Comparison of ENCODE assay signal across 10 cellular contexts in the genomic region with DNA sequence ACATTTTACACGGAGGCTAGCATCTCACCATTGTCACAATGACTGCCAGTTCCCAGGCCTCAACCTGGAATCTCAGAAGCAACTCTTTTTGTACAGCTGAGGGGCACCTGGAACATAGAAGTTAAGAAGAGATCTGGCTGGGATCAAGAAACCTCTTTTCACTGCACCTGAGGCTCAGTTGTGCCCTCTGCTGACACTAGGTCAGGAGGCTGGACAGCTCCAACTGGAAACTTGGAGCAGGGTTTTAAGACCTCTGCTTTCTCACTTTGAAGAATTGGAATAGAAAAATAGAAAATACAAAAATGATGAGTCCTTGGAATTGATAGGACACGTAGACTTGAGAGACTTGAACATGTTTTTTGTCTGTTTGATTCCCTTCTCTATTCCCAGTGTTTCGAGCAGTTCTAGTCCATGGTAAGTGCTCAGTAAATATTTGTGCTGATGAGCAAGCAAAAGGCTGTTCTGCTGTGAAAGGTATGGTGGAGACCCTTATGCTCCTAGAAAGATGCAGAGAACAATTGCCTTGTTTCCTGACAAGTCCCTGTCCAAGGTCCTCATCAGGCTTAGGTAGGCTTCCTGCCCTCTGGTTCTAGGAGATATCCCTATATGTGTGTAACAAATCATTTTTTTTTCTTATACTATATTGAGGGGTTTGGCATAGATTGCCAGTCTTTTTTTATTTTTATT. TPM values are rescaled to one million over a fixed set of nuclear protein-coding genes. Genes with fewer than 3 reads are reported as not detected.
DNase-seq lines count a peak whose midpoint lies in the region; ATAC-seq, FAIRE-seq and TF ChIP-seq lines count a peak whose summit lies in the region.
"Had no signal": no experiment of that assay in that cellular context is flagged by ENCODE, and none has a peak within 500 bp of the region (broad histone marks: within the 10 kb centered on the region; RNA-seq: fewer than 3 reads in every experiment).

No MANE protein-coding gene starts in this region.

- no peaks in the 10 kb centered on the region for H3K36me3 ChIP-seq in left lung

- CTCF ChIA-PET in HEK293T (lab: Yijun Ruan, JAX): interaction anchor here (0.5 to 0.8 kb wide), 3 partner anchors 15 to 1844 kb away, joined by 3 to 5 read pairs (median 3); no protein-coding TSS in a partner anchor
- CTCF ChIA-PET in WTC11 (lab: Charles Lee): interaction anchor here (0.5 to 1.9 kb wide), 8 partner anchors 9 to 165 kb away, joined by 3 to 16 read pairs (median 5); a partner anchor contains a TSS

- H3K9me3 Mint-ChIP-seq in WTC11: no peaks in the 10 kb centered on the region

- H3K4me1 ChIP-seq in left lung: no peaks in the 10 kb centered on the region

- H3K9me3 ChIP-seq in left lung: no peaks in the 10 kb centered on the region

- no peaks in the 10 kb centered on the region; the same call in 1 of the 2 replicates for H3K27me3 Mint-ChIP-seq in WTC11 (ENCODE audit: low read depth)

- no peaks in the 10 kb centered on the region for H3K27me3 ChIP-seq in left lung

- no peak for TF ChIP-seq CTCF in WTC11 (IDR thresholded peaks at IDR 0.05)
- no peak for TF ChIP-seq CTCF in left lung (IDR thresholded peaks at IDR 0.05)

- DNase-seq in DMS53 (lab: John Stamatoyannopoulos, UW): peak; percentile 82
- DNase-seq in HEK293T (ENCODE audit: extremely low spot score): peak; percentile 20
- peak; percentile 43 for DNase-seq in WTC11 (ENCODE audit: low spot score)
- DNase-seq in left lung: no peak
- no peak for DNase-seq in C1 segment of cervical spinal cord (lab: John Stamatoyannopoulos, UW)
- no peak for DNase-seq in stimulated activated naive CD4-positive, alpha-beta T cell treated with Interleukin-2 at 50 U/mL for 16 hours (lab: John Stamatoyannopoulos, UW)
- DNase-seq in GM19239 (ENCODE audit: insufficient read length, low spot score): no peak
- DNase-seq: stimulated activated CD4-positive, alpha-beta T cell treated with anti-CD3 and anti-CD28 coated beads, Interleukin-2, amount 100 ng/mL, for 24 hours; T-helper 1 cell had no signal

- no peak for FAIRE-seq in GM19239 (lab: Jason Lieb, UNC)

- no peak overlapping the region for H3K27ac ChIP-seq in left lung

- ATAC-seq in WTC11: peak; percentile 82
- peak; percentile 76 for ATAC-seq in left lung
- ATAC-seq in GM19463 (IDR thresholded peaks at IDR 0.05; ENCODE audit: unreplicated experiment): no peak

- no peak overlapping the region for H3K27ac Mint-ChIP-seq in WTC11

- H3K4me1 Mint-ChIP-seq in WTC11: no peaks in the 10 kb centered on the region

- H3K4me3 Mint-ChIP-seq in WTC11: no peak overlapping the region

- POLR2A ChIA-PET in HEK293T (lab: Yijun Ruan, JAX): interaction anchor here (0.7 to 1.5 kb wide), 2 partner anchors 13 to 14 kb away, joined by 3 to 9 read pairs; a partner anchor contains a TSS
- POLR2A ChIA-PET in WTC11 (lab: Charles Lee): interaction anchor here (1.6 kb wide), 1 partner anchor 14 kb away, joined by 3 read pairs; a partner anchor contains a TSS

- H3K36me3 Mint-ChIP-seq in WTC11: no peaks in the 10 kb centered on the region

- H3K4me3 ChIP-seq in left lung: no peak overlapping the region

- intact Hi-C loops in left lung (cut with DNase I): no loop called here

TF ChIP-seq in HEK293T, 16 proteins besides CTCF, POLR2A, EP300 and RAD21:
- TF ChIP-seq ZNF384 (IDR thresholded peaks at IDR 0.05): no peak
- TF ChIP-seq CTBP1 (IDR thresholded peaks at IDR 0.05; ENCODE audit: borderline replicate concordance): no peak
- TF ChIP-seq NFRKB (IDR thresholded peaks at IDR 0.05): no peak
- no peak for TF ChIP-seq L3MBTL2 (conservative IDR thresholded peaks at IDR 0.05)
- TF ChIP-seq, protein P1, sequence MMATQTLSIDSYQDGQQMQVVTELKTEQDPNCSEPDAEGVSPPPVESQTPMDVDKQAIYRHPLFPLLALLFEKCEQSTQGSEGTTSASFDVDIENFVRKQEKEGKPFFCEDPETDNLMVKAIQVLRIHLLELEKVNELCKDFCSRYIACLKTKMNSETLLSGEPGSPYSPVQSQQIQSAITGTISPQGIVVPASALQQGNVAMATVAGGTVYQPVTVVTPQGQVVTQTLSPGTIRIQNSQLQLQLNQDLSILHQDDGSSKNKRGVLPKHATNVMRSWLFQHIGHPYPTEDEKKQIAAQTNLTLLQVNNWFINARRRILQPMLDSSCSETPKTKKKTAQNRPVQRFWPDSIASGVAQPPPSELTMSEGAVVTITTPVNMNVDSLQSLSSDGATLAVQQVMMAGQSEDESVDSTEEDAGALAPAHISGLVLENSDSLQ (IDR thresholded peaks at IDR 0.05): no peak
- no peak for TF ChIP-seq ARNT (IDR thresholded peaks at IDR 0.05)
- TF ChIP-seq LEF1 (IDR thresholded peaks at IDR 0.05; ENCODE audit: borderline replicate concordance): no peak
TF ChIP-seq in HEK293T: peak in this region for 0.

TF ChIP-seq in WTC11, 78 proteins besides CTCF, POLR2A, EP300 and RAD21:
- TF ChIP-seq ZNF423 (CRISPR knock-in tag; IDR thresholded peaks at IDR 0.05) (no peak), CBFB (CRISPR knock-in tag; IDR thresholded peaks at IDR 0.05; ENCODE audit: low read depth) (no peak), JAZF1 (CRISPR knock-in tag; IDR thresholded peaks at IDR 0.05) (no peak), SMAD3 (CRISPR knock-in tag; IDR thresholded peaks at IDR 0.05; ENCODE audit: borderline replicate concordance) (no peak)
- TF ChIP-seq, protein P2, sequence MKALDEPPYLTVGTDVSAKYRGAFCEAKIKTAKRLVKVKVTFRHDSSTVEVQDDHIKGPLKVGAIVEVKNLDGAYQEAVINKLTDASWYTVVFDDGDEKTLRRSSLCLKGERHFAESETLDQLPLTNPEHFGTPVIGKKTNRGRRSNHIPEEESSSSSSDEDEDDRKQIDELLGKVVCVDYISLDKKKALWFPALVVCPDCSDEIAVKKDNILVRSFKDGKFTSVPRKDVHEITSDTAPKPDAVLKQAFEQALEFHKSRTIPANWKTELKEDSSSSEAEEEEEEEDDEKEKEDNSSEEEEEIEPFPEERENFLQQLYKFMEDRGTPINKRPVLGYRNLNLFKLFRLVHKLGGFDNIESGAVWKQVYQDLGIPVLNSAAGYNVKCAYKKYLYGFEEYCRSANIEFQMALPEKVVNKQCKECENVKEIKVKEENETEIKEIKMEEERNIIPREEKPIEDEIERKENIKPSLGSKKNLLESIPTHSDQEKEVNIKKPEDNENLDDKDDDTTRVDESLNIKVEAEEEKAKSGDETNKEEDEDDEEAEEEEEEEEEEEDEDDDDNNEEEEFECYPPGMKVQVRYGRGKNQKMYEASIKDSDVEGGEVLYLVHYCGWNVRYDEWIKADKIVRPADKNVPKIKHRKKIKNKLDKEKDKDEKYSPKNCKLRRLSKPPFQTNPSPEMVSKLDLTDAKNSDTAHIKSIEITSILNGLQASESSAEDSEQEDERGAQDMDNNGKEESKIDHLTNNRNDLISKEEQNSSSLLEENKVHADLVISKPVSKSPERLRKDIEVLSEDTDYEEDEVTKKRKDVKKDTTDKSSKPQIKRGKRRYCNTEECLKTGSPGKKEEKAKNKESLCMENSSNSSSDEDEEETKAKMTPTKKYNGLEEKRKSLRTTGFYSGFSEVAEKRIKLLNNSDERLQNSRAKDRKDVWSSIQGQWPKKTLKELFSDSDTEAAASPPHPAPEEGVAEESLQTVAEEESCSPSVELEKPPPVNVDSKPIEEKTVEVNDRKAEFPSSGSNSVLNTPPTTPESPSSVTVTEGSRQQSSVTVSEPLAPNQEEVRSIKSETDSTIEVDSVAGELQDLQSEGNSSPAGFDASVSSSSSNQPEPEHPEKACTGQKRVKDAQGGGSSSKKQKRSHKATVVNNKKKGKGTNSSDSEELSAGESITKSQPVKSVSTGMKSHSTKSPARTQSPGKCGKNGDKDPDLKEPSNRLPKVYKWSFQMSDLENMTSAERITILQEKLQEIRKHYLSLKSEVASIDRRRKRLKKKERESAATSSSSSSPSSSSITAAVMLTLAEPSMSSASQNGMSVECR (CRISPR knock-in tag; IDR thresholded peaks at IDR 0.05; ENCODE audit: borderline replicate concordance): no peak
- TF ChIP-seq, protein P3, sequence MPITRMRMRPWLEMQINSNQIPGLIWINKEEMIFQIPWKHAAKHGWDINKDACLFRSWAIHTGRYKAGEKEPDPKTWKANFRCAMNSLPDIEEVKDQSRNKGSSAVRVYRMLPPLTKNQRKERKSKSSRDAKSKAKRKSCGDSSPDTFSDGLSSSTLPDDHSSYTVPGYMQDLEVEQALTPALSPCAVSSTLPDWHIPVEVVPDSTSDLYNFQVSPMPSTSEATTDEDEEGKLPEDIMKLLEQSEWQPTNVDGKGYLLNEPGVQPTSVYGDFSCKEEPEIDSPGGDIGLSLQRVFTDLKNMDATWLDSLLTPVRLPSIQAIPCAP (CRISPR knock-in tag; IDR thresholded peaks at IDR 0.05): no peak
- TF ChIP-seq, protein P4, sequence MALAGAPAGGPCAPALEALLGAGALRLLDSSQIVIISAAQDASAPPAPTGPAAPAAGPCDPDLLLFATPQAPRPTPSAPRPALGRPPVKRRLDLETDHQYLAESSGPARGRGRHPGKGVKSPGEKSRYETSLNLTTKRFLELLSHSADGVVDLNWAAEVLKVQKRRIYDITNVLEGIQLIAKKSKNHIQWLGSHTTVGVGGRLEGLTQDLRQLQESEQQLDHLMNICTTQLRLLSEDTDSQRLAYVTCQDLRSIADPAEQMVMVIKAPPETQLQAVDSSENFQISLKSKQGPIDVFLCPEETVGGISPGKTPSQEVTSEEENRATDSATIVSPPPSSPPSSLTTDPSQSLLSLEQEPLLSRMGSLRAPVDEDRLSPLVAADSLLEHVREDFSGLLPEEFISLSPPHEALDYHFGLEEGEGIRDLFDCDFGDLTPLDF (CRISPR knock-in tag; IDR thresholded peaks at IDR 0.05): no peak
- TF ChIP-seq, protein P5, sequence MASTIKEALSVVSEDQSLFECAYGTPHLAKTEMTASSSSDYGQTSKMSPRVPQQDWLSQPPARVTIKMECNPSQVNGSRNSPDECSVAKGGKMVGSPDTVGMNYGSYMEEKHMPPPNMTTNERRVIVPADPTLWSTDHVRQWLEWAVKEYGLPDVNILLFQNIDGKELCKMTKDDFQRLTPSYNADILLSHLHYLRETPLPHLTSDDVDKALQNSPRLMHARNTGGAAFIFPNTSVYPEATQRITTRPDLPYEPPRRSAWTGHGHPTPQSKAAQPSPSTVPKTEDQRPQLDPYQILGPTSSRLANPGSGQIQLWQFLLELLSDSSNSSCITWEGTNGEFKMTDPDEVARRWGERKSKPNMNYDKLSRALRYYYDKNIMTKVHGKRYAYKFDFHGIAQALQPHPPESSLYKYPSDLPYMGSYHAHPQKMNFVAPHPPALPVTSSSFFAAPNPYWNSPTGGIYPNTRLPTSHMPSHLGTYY (CRISPR knock-in tag; IDR thresholded peaks at IDR 0.05): no peak

RNA-seq across cellular contexts. Expression of a gene that starts 13.6 kb away (rescaled TPM):
- 16.5 to 20.4 TPM (median 17.0 TPM) in 3 replicates for total RNA-seq in WTC11 (2021)
- total RNA-seq in left lung: 10 to 100 TPM; 17.1 to 20.3 TPM

Comparison
In these comparisons a context has a peak if more than half of its experiments do, and no peak if none do; other contexts are left out.
1. DNase-seq: peak in DMS53 (single experiment), HEK293T (single experiment) and WTC11 (single experiment); none in left lung (0 of 2), C1 segment of cervical spinal cord (0 of 14), stimulated activated naive CD4-positive, alpha-beta T cell treated with Interleukin-2 at 50 U/mL for 16 hours (single experiment) and GM19239 (single experiment).